Comparison of ENCODE assay signal across 8 cellular contexts in the genomic region with DNA sequence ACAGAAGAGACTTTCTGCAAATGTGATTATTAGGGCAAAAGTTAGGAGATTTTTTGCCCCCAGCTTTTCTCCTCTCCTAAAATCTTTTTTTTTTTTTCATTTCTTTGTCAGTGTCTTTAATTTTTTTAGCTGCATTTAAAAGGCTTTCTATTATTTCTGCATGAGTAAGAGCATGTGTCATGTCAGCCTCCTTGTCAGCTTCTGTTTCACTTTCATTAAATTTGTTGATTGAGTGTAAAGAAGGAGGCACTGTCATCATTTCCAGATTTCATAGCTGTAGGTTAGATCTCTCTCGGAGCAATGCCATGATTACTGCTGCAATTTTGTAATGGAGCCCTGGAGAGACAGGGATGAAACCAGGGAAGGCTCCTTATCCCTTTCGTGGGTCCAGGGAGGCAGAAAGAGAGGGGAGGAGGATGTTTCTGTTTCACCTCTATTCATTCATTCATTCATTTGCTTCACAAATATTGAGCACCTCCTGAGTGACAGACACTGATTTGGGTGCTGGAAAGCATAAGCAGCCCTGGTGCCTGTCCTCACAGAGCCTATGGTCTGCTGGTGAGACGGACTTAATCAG. TPM values are rescaled to one million over a fixed set of nuclear protein-coding genes. Genes with fewer than 3 reads are reported as not detected.
A peak's percentile ranks its signal among the peaks of the same experiment; 100 is the strongest.
DNase-seq lines count a peak whose midpoint lies in the region; ATAC-seq and TF ChIP-seq lines count a peak whose summit lies in the region.

No MANE protein-coding gene starts in this region.

- H3K9me3 Mint-ChIP-seq in Caco-2 (ENCODE audit: unreplicated experiment) = no peaks in the 10 kb centered on the region

- no TSS peak for BruUV-seq in Caco-2 (replicated peaks; lab: Mats Ljungman, UMichigan)

- H3K4me1 Mint-ChIP-seq in Caco-2 (ENCODE audit: low read depth, unreplicated experiment) = no peaks in the 10 kb centered on the region

- WGBS in esophagus muscularis mucosa = 75% methylated on average over 3 of the region's 3 CpGs

- H3K4me3 Mint-ChIP-seq in Caco-2 (ENCODE audit: unreplicated experiment) = no peak overlapping the region

- POLR2A ChIA-PET in Caco-2 (lab: Charles Lee) = no interaction called here

- TF ChIP-seq CTCF in esophagus muscularis mucosa (IDR thresholded peaks at IDR 0.05) = no peak
- no peak for TF ChIP-seq CTCF in Caco-2 (IDR thresholded peaks at IDR 0.05; ENCODE audit: insufficient read depth in 1 of 2, low read depth in 1 of 2, low read length in 1 of 2, severe bottlenecking in 1 of 2, unreplicated experiment in 1 of 2)
- no peak for TF ChIP-seq CTCF in colonic mucosa (IDR thresholded peaks at IDR 0.05)

- H3K36me3 ChIP-seq in esophagus muscularis mucosa = no peaks in the 10 kb centered on the region
- no peaks in the 10 kb centered on the region for H3K36me3 ChIP-seq in Caco-2 (ENCODE audit: control insufficient read depth, insufficient read depth, low read length)
- H3K36me3 ChIP-seq in colonic mucosa = no peaks in the 10 kb centered on the region

- CTCF ChIA-PET in Caco-2 (lab: Charles Lee) = interaction anchor here (1.0 kb wide), 1 partner anchor 14 kb away, joined by 6 read pairs; no protein-coding TSS in a partner anchor

- H3K9ac ChIP-seq in colonic mucosa (ENCODE audit: low read depth in 2 of 2, low read length in 2 of 2) = no peak overlapping the region

- H3K9me3 ChIP-seq in esophagus muscularis mucosa = no peaks in the 10 kb centered on the region
- no peaks in the 10 kb centered on the region for H3K9me3 ChIP-seq in Caco-2
- no peaks in the 10 kb centered on the region for H3K9me3 ChIP-seq in colonic mucosa

- H3K27ac ChIP-seq in esophagus muscularis mucosa (replicated peaks in 1 of 4) (no peak overlapping the region), colonic mucosa (no peak overlapping the region)

- H3K27me3 ChIP-seq in esophagus muscularis mucosa (no peaks in the 10 kb centered on the region), Caco-2 (replicated peaks; ENCODE audit: control insufficient read depth, insufficient read depth, low read length) (no peaks in the 10 kb centered on the region), colonic mucosa (no peaks in the 10 kb centered on the region)

- no peak overlapping the region for H3K27ac Mint-ChIP-seq in Caco-2 (ENCODE audit: unreplicated experiment)

- H3K27me3 Mint-ChIP-seq in Caco-2 (ENCODE audit: insufficient read depth, unreplicated experiment) = no peaks in the 10 kb centered on the region

- intact Hi-C loops in esophagus muscularis mucosa (cut with DNase I) = no loop called here
- intact Hi-C loops in Caco-2 (cut with micrococcal nuclease; ENCODE audit: unreplicated experiment) = no loop called here
- intact Hi-C loops in colonic mucosa (cut with DNase I) = loop anchor here (10.0 kb wide), 1 partner anchor 352 kb away; no protein-coding TSS in a partner anchor

- H3K4me3 ChIP-seq in esophagus muscularis mucosa = no peak overlapping the region
- no peak overlapping the region for H3K4me3 ChIP-seq in Caco-2 (ENCODE audit: low read depth, low read length)
- H3K4me3 ChIP-seq in colonic mucosa = no peak overlapping the region

- ATAC-seq in GM18502 (IDR thresholded peaks at IDR 0.05; ENCODE audit: poor library complexity, unreplicated experiment) (peak; percentile 93), GM21447 (IDR thresholded peaks at IDR 0.05; ENCODE audit: unreplicated experiment) (peak; percentile 88), HG03469 (IDR thresholded peaks at IDR 0.05; ENCODE audit: unreplicated experiment) (peak; percentile 90)

- no peak for TF ChIP-seq POLR2A in esophagus muscularis mucosa (IDR thresholded peaks at IDR 0.05; ENCODE audit: low read depth)

- no peak for TF ChIP-seq EP300 in esophagus muscularis mucosa (IDR thresholded peaks at IDR 0.05)

- no peaks in the 10 kb centered on the region for H3K36me3 Mint-ChIP-seq in Caco-2 (ENCODE audit: insufficient read depth, unreplicated experiment)

- DNase-seq in esophagus muscularis mucosa (ENCODE audit: extremely low spot score) (peak; percentile 12), Caco-2 (no peak), NCI-H2029 treated with DMSO at 0.1 percent for 48 hours (lab: John Stamatoyannopoulos, UW) (no peak), colonic mucosa (no peak)
- DNase-seq in activated CD4-positive, alpha-beta T cell treated with anti-CD3 and anti-CD28 coated beads for 48 hours = no peak

- H3K4me1 ChIP-seq in esophagus muscularis mucosa = no peaks in the 10 kb centered on the region
- no peaks in the 10 kb centered on the region for H3K4me1 ChIP-seq in Caco-2
- H3K4me1 ChIP-seq in colonic mucosa = no peaks in the 10 kb centered on the region

RNA-seq across cellular contexts. Expression of gene SGMS1, which starts 13.3 kb away (rescaled TPM):
- total RNA-seq in esophagus muscularis mucosa (100 to 1,000 TPM in 1 of 4 donors, 10 to 100 TPM in 3; 64.3 to 132 (median 87.0) TPM), Caco-2 (2022) (30.5 and 34.8 TPM in 2 replicates), colonic mucosa (10 to 100 TPM; 19.4 to 19.5 TPM)
